9 cellular contexts compared by ENCODE assay signal in the genomic region with DNA sequence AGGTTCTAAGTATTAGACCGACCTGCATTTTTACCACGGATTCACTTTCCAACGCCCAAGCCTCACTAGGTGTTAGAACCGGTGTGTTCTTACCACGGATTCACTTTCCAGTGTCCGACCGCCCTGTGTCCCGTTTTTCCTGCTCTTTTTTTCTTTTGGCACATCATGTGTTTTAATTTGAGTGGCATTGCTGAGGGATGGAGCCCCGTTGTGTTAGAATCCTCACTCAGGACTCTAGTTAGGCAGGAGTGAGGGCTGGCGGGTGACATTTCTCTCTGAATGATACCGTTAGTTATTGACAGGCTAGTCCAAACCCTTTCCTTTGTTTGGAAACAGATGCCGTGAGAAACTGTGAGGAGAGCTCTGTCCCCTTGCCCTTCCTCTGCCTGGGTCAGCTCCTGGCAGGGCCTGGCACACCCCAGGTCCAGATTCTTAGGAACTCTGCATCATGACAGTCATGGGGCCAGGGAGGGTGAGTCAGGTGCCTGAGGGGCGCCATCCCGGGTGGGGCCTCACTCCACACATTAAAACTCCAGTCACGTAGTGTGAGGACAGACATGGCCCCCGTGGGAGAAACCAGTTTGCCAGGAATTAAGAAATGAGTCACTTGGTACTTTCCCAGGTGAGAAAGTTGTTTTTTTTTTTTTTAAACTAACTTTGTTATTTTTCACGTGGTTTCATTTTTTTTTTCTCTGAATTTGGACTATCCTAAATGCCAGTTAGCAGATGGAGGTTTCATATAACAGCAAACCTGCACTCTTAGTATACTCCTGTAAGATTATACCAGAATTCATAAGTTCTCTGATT. TPM values are rescaled to one million over a fixed set of nuclear protein-coding genes. Genes with fewer than 3 reads are reported as not detected.
DNase-seq lines count a peak whose midpoint lies in the region; ATAC-seq and TF ChIP-seq lines count a peak whose summit lies in the region.
"Had no signal": no experiment of that assay in that cellular context is flagged by ENCODE, and none has a peak within 500 bp of the region (broad histone marks: within the 10 kb centered on the region; RNA-seq: fewer than 3 reads in every experiment).

No MANE protein-coding gene starts in this region.

- POLR2A ChIA-PET in activated CD8-positive, alpha-beta T cell treated with anti-CD3 and anti-CD28 coated beads for 36 hours (lab: Charles Lee) = interaction anchor here (1.1 to 4.3 kb wide), 4 partner anchors 12 to 19 kb away, joined by 3 to 31 read pairs (median 12); partner anchors contain the start of gene EXOC3

- H3K36me3 Mint-ChIP-seq in HFFc6 (ENCODE audit: low read depth) = peaks cover 52% of the 10 kb centered on the region
- peaks cover 75% of the 10 kb centered on the region for H3K36me3 Mint-ChIP-seq in activated CD8-positive, alpha-beta T cell treated with anti-CD3 and anti-CD28 coated beads for 36 hours (ENCODE audit: low read depth)
- H3K36me3 Mint-ChIP-seq in stimulated activated effector memory CD8-positive, alpha-beta T cell treated with anti-CD3 and anti-CD28 coated beads, Interleukin-12 subunit alpha, Interleukin-12 subunit beta, amount 100 ng/mL, for 72 hours = peaks cover 99% of the 10 kb centered on the region

- CTCF ChIA-PET in activated CD8-positive, alpha-beta T cell treated with anti-CD3 and anti-CD28 coated beads for 36 hours (lab: Charles Lee) = interaction anchor here (0.9 to 1.9 kb wide), 3 partner anchors 11 to 14 kb away, joined by 4 to 5 read pairs (median 4); no protein-coding TSS in a partner anchor

- TF ChIP-seq CTCF in HFFc6 (IDR thresholded peaks at IDR 0.05) = no peak
- no peak for TF ChIP-seq CTCF in activated CD8-positive, alpha-beta T cell treated with anti-CD3 and anti-CD28 coated beads for 36 hours (IDR thresholded peaks at IDR 0.05)

- 0 out of 2 replicates have a peak overlapping the region, but pooled peaks have one; percentile 16 for H3K4me3 Mint-ChIP-seq in HFFc6
- H3K4me3 Mint-ChIP-seq in activated CD8-positive, alpha-beta T cell treated with anti-CD3 and anti-CD28 coated beads for 36 hours = peak overlapping the region; percentile 54
- peak overlapping the region; percentile 50 for H3K4me3 Mint-ChIP-seq in stimulated activated effector memory CD8-positive, alpha-beta T cell treated with anti-CD3 and anti-CD28 coated beads, Interleukin-12 subunit alpha, Interleukin-12 subunit beta, amount 100 ng/mL, for 72 hours
- H3K4me3 Mint-ChIP-seq: CD4-positive, alpha-beta T cell had no signal

- DNase-seq in AG08395 (ENCODE audit: low spot score) = peak; percentile 77
- peak; percentile 50 for DNase-seq in HFFc6
- DNase-seq in activated CD8-positive, alpha-beta T cell treated with anti-CD3 and anti-CD28 coated beads for 36 hours = peak; percentile 83
- DNase-seq in cardiac septum (ENCODE audit: low spot score) = peak; percentile 46
- DNase-seq in stimulated activated effector memory CD8-positive, alpha-beta T cell treated with anti-CD3 and anti-CD28 coated beads, Interleukin-12 subunit alpha, Interleukin-12 subunit beta, amount 100 ng/mL, for 72 hours (ENCODE audit: low spot score in 2 of 2) = peak in 1 of 2 donors; percentile 74
- no peak for DNase-seq in left lobe of liver (ENCODE audit: low spot score)
- DNase-seq in NCI-H187 (lab: John Stamatoyannopoulos, UW) = no peak
- DNase-seq in effector CD4-positive, alpha-beta T cell = no peak

- peaks cover 19% of the 10 kb centered on the region for H3K4me1 Mint-ChIP-seq in HFFc6 (ENCODE audit: low read depth)
- peaks cover 67% of the 10 kb centered on the region for H3K4me1 Mint-ChIP-seq in activated CD8-positive, alpha-beta T cell treated with anti-CD3 and anti-CD28 coated beads for 36 hours (ENCODE audit: low read depth)
- peaks cover 63% of the 10 kb centered on the region for H3K4me1 Mint-ChIP-seq in stimulated activated effector memory CD8-positive, alpha-beta T cell treated with anti-CD3 and anti-CD28 coated beads, Interleukin-12 subunit alpha, Interleukin-12 subunit beta, amount 100 ng/mL, for 72 hours

- H3K27me3 Mint-ChIP-seq in HFFc6 (ENCODE audit: insufficient read depth) = no peaks in the 10 kb centered on the region; the same call in none of the 2 replicates
- no peaks in the 10 kb centered on the region for H3K27me3 Mint-ChIP-seq in activated CD8-positive, alpha-beta T cell treated with anti-CD3 and anti-CD28 coated beads for 36 hours
- H3K27me3 Mint-ChIP-seq: CD4-positive, alpha-beta T cell had no signal

- peak; percentile 86 for ATAC-seq in activated CD8-positive, alpha-beta T cell treated with anti-CD3 and anti-CD28 coated beads for 36 hours
- ATAC-seq in stimulated activated effector memory CD8-positive, alpha-beta T cell treated with anti-CD3 and anti-CD28 coated beads, Interleukin-12 subunit alpha, Interleukin-12 subunit beta, amount 100 ng/mL, for 72 hours = peak; percentile 91
- no peak for ATAC-seq in left lobe of liver

- H3K9me3 Mint-ChIP-seq in HFFc6 = no peaks in the 10 kb centered on the region
- H3K9me3 Mint-ChIP-seq in activated CD8-positive, alpha-beta T cell treated with anti-CD3 and anti-CD28 coated beads for 36 hours = no peaks in the 10 kb centered on the region
- no peaks in the 10 kb centered on the region for H3K9me3 Mint-ChIP-seq in stimulated activated effector memory CD8-positive, alpha-beta T cell treated with anti-CD3 and anti-CD28 coated beads, Interleukin-12 subunit alpha, Interleukin-12 subunit beta, amount 100 ng/mL, for 72 hours
- H3K9me3 Mint-ChIP-seq: CD4-positive, alpha-beta T cell had no signal

- H3K27ac Mint-ChIP-seq in HFFc6 = peak overlapping the region; percentile 88
- H3K27ac Mint-ChIP-seq in activated CD8-positive, alpha-beta T cell treated with anti-CD3 and anti-CD28 coated beads for 36 hours = peak overlapping the region; percentile 95
- peak overlapping the region; percentile 95 for H3K27ac Mint-ChIP-seq in stimulated activated effector memory CD8-positive, alpha-beta T cell treated with anti-CD3 and anti-CD28 coated beads, Interleukin-12 subunit alpha, Interleukin-12 subunit beta, amount 100 ng/mL, for 72 hours
- H3K27ac Mint-ChIP-seq: CD4-positive, alpha-beta T cell had no signal

- intact Hi-C loops in activated CD8-positive, alpha-beta T cell treated with anti-CD3 and anti-CD28 coated beads for 36 hours (cut with micrococcal nuclease) = loop anchor here (10.0 kb wide), 1 partner anchor 156 kb away; the partner anchor contains the start of gene CEP72
- intact Hi-C loops in cardiac septum (cut with DNase I) = no loop called here

RNA-seq across cellular contexts. Expression of gene EXOC3, which starts 15.8 kb away (rescaled TPM):
- total RNA-seq in HFFc6 (2021; fragmentation: NEBNext Ultra II Directional; extraction: Animal tissue kit (Norgen Biotek cat#: 25700)) = 10 to 100 TPM; 46.8 to 54.1 (median 50.3) TPM
- 10 to 100 TPM; 65.9 to 67.6 TPM for total RNA-seq in activated CD8-positive, alpha-beta T cell treated with anti-CD3 and anti-CD28 coated beads for 36 hours
- total RNA-seq in cardiac septum = 42.9 TPM
- 25.7 TPM for total RNA-seq in left lobe of liver

Comparison
In these comparisons a context has a peak if more than half of its experiments do, and no peak if none do; other contexts are left out.
1. DNase-seq: peak in AG08395 (single experiment), HFFc6 (single experiment), activated CD8-positive, alpha-beta T cell treated with anti-CD3 and anti-CD28 coated beads for 36 hours (single experiment) and cardiac septum (single experiment); none in left lobe of liver (single experiment), NCI-H187 (0 of 2) and effector CD4-positive, alpha-beta T cell (single experiment).
2. Peak in every context shown above with its lines, with median percentiles within 50 percentile points of each other: H3K27ac Mint-ChIP-seq and H3K4me3 Mint-ChIP-seq.